ENCODE assay signal across 8 cellular contexts in the genomic region with DNA sequence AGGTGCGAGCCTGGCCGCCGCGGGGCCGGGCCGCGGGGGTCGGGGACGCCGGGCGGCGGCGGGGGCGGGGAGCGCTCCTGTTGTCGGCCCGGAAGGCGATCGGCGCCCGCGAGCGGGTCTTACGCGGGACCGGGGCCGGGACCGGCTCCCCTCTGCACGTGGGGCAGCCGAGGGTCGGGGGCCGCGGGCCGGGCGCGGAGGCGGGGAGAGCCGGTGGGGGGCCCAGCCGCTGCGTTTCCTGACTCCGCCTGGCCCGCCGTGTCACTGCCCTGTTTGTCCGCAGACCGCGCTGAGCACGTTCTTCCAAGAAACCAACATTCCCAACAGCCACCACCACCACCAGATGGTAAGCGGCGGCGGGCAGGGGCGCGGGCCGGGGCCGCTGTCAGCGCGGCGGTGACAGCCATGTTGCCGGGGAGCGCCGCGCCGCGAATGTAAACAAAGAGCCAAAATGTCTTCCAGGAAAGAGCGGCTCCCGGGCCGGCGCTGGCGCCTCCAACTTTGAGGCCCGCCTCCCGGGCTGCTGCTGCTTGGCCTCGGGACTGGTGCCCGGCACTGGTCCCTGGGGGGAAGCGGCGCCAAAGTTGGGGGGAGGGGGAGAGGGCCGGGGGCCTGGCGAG. TPM values are rescaled to one million over a fixed set of nuclear protein-coding genes. Genes with fewer than 3 reads are reported as not detected.
A peak's percentile ranks its signal among the peaks of the same experiment; 100 is the strongest.
DNase-seq lines count a peak whose midpoint lies in the region; ATAC-seq, FAIRE-seq and TF ChIP-seq lines count a peak whose summit lies in the region.

No MANE protein-coding gene starts in this region.

- H3K4me1 ChIP-seq in adrenal gland (replicated peaks in 1 of 2) = peaks cover 10 to 38% of the 10 kb centered on the region in 2 donors
- H3K4me1 ChIP-seq in right atrium auricular region = peaks cover 0 to 61% of the 10 kb centered on the region in 2 donors
- peaks cover 14% of the 10 kb centered on the region for H3K4me1 ChIP-seq in rectal smooth muscle tissue (ENCODE audit: control insufficient read depth, insufficient read depth, low read length)

- peaks cover 0 to 4% of the 10 kb centered on the region in 2 donors for H3K36me3 ChIP-seq in adrenal gland (replicated peaks in 1 of 2)
- H3K36me3 ChIP-seq in right atrium auricular region = peaks cover 8% of the 10 kb centered on the region
- peaks cover 1% of the 10 kb centered on the region for H3K36me3 ChIP-seq in rectal smooth muscle tissue (ENCODE audit: control insufficient read depth, insufficient read depth, low read length)

- H3K9ac ChIP-seq in rectal smooth muscle tissue (ENCODE audit: low read length) = peak overlapping the region; percentile 64

- H3K27me3 ChIP-seq in adrenal gland = no peaks in the 10 kb centered on the region
- no peaks in the 10 kb centered on the region for H3K27me3 ChIP-seq in right atrium auricular region
- H3K27me3 ChIP-seq in rectal smooth muscle tissue (ENCODE audit: control insufficient read depth, insufficient read depth, low read length) = no peaks in the 10 kb centered on the region

- no peak for FAIRE-seq in GM19239 (lab: Jason Lieb, UNC)

- H3K27ac ChIP-seq in adrenal gland (peak overlapping the region in 4 of 5 donors; percentile 52 to 96 (median 78)), right atrium auricular region (peak overlapping the region; percentile 88 to 95), rectal smooth muscle tissue (ENCODE audit: low read depth, low read length) (peak overlapping the region; percentile 79)

- ATAC-seq in HG03025 (IDR thresholded peaks at IDR 0.05; ENCODE audit: low FRiP score, unreplicated experiment) = no peak

- WGBS in adrenal gland, 4 donors = 0 to 1% methylated on average over 54 to 76 of the region's 76 CpGs; no CpG with 5 or more reads in 2 of the 4 donors

- intact Hi-C loops in adrenal gland (cut with DNase I) = no loop called here

- H3K9me3 ChIP-seq in adrenal gland (replicated peaks in 1 of 3) (no peaks in the 10 kb centered on the region), right atrium auricular region (no peaks in the 10 kb centered on the region)

- no peak for TF ChIP-seq POLR2A in adrenal gland (IDR thresholded peaks at IDR 0.05)

- TF ChIP-seq CTCF in GM12865 (IDR thresholded peaks at IDR 0.05; ENCODE audit: insufficient read depth, low read depth, low read length, missing control alignments) (no peak), adrenal gland (IDR thresholded peaks at IDR 0.05) (peak in 1 of 6 experiments; percentile 13), right atrium auricular region (IDR thresholded peaks at IDR 0.05) (no peak)

- DNase-seq in A172 (ENCODE audit: low spot score) (peak; percentile 25), GM12865 (ENCODE audit: low read depth) (peak; percentile 56), RKO (ENCODE audit: low spot score) (peak; percentile 42), adrenal gland (peak in 4 of 7 donors; percentile 53 to 68 (median 56)), right atrium auricular region (ENCODE audit: low spot score) (no peak), GM19239 (ENCODE audit: insufficient read length, low spot score) (no peak)

- H3K4me3 ChIP-seq in GM12865 (ENCODE audit: low read depth, low read length) = peak overlapping the region; percentile 95
- peak overlapping the region; percentile 44 to 94 (median 76) for H3K4me3 ChIP-seq in adrenal gland
- peak overlapping the region; percentile 95 to 97 for H3K4me3 ChIP-seq in right atrium auricular region
- H3K4me3 ChIP-seq in rectal smooth muscle tissue (ENCODE audit: low read length) = peak overlapping the region; percentile 81

RNA-seq across cellular contexts. Expression of a gene that starts 0.6 kb away (rescaled TPM):
- 2.7 and 6.5 TPM in 2 replicates for total RNA-seq in A172 (2014; rRNA removed; shearing (Covaris generic))
- total RNA-seq in adrenal gland (10 to 100 TPM in 6 of 8 donors, 1 to 10 TPM in 2; 5.4 to 71.2 (median 19.4) TPM), right atrium auricular region (1 to 10 TPM; 8.4 to 9.7 TPM)
- polyA plus RNA-seq in adrenal gland = 10 to 100 TPM in 2 of 3 donors, 1 to 10 TPM in 1; 5.2 to 18.2 (median 15.6) TPM

RNA-seq across cellular contexts. Expression of a gene that starts 25.4 kb away (rescaled TPM):
- total RNA-seq in A172 (2014; rRNA removed; shearing (Covaris generic)) = 7.0 and 8.3 TPM in 2 replicates
- total RNA-seq in adrenal gland (1 to 10 TPM; 2.6 to 6.1 (median 4.7) TPM), right atrium auricular region (10 to 100 TPM in 1 of 2 donors, 1 to 10 TPM in 1; 9.5 to 13.0 TPM)
- 1 to 10 TPM; 3.0 to 4.7 (median 4.1) TPM for polyA plus RNA-seq in adrenal gland

RNA-seq across cellular contexts. Expression of a gene that starts 42.3 kb away (rescaled TPM):
- total RNA-seq in A172 (2014; rRNA removed; shearing (Covaris generic)) = 2.1 and 2.8 TPM in 2 replicates
- total RNA-seq in adrenal gland = 1 to 10 TPM in 5 of 8 donors, under 1 TPM in 3; 0.12 to 3.3 (median 1.2) TPM
- polyA plus RNA-seq in adrenal gland = 10 to 100 TPM in 1 of 3 donors, 1 to 10 TPM in 1, under 1 TPM in 1; 0.09 to 14.2 (median 4.8) TPM
- total RNA-seq in right atrium auricular region = 1 to 10 TPM; 1.1 to 1.2 TPM

Comparison
In these comparisons a context has a peak if more than half of its experiments do, and no peak if none do; other contexts are left out.
1. DNase-seq: peak in A172 (single experiment), GM12865 (single experiment), RKO (single experiment) and adrenal gland (4 of 7); none in right atrium auricular region (single experiment) and GM19239 (single experiment).
2. Peak in every context shown above with its lines, with median percentiles within 50 percentile points of each other: H3K4me3 ChIP-seq and H3K27ac ChIP-seq.